ENCODE assay signal across 15 cellular contexts in genomic region chr5:151174612-151175101, GRCh38. TPM values are rescaled to one million over a fixed set of nuclear protein-coding genes. Genes with fewer than 3 reads are reported as not detected.
A peak's percentile ranks its signal among the peaks of the same experiment; 100 is the strongest.
DNase-seq lines count a peak whose midpoint lies in the region; FAIRE-seq and TF ChIP-seq lines count a peak whose summit lies in the region.
"Had no signal": no experiment of that assay in that cellular context is flagged by ENCODE, and none has a peak within 500 bp of the region (broad histone marks: within the 10 kb centered on the region; RNA-seq: fewer than 3 reads in every experiment).

No MANE protein-coding gene starts in this region.

- H3K27ac ChIP-seq in endothelial cell of umbilical vein (ENCODE audit: insufficient read depth, low read depth, low read length) (no peak overlapping the region), ovary (no peak overlapping the region)
- H3K27ac ChIP-seq: colonic mucosa, KMS-11 had no signal

- DNase-seq in AG10803 (ENCODE audit: low read depth) (peak; percentile 25), MG63 (peak; percentile 30), endothelial cell of umbilical vein (ENCODE audit: low read depth, low spot score) (peak; percentile 18), ovary (peak in 4 of 5 donors; percentile 39 to 62 (median 52)), urothelium cell line (ENCODE audit: low spot score) (no peak), chondrocyte (ENCODE audit: low spot score) (no peak), RPMI8226 (no peak), progenitor cell of endocrine pancreas (ENCODE audit: low spot score, unreplicated experiment) (no peak)
- DNase-seq: activated CD4-positive, alpha-beta T cell treated with anti-CD3 and anti-CD28 coated beads, Interleukin-2, amount 50 U/mL, for 1 hour; activated naive CD4-positive, alpha-beta T cell treated with anti-CD3 and anti-CD28 coated beads for 36 hours; colonic mucosa; NCI-H69; SW 1271 had no signal

- no peaks in the 10 kb centered on the region for H3K36me3 ChIP-seq in MG63
- no peaks in the 10 kb centered on the region for H3K36me3 ChIP-seq in endothelial cell of umbilical vein (ENCODE audit: control insufficient read depth in 2 of 2, extremely low read depth in 1 of 2, insufficient read depth in 2 of 2, low read length in 2 of 2)
- no peaks in the 10 kb centered on the region for H3K36me3 ChIP-seq in ovary
- H3K36me3 ChIP-seq: colonic mucosa had no signal

- H3K9me1 ChIP-seq in endothelial cell of umbilical vein (replicated peaks; ENCODE audit: control insufficient read depth, extremely low read depth, insufficient read depth, low read length) = no peaks in the 10 kb centered on the region

- no peak overlapping the region for H3K4me3 Mint-ChIP-seq in chondrocyte (ENCODE audit: unreplicated experiment)
- H3K4me3 Mint-ChIP-seq in progenitor cell of endocrine pancreas (ENCODE audit: low read depth) = no peak overlapping the region
- H3K4me3 Mint-ChIP-seq: activated naive CD4-positive, alpha-beta T cell treated with anti-CD3 and anti-CD28 coated beads for 36 hours had no signal

- H3K9me3 Mint-ChIP-seq in chondrocyte (ENCODE audit: low read depth) (no peaks in the 10 kb centered on the region), progenitor cell of endocrine pancreas (ENCODE audit: low read depth) (no peaks in the 10 kb centered on the region)
- H3K9me3 Mint-ChIP-seq: activated naive CD4-positive, alpha-beta T cell treated with anti-CD3 and anti-CD28 coated beads for 36 hours had no signal

- CTCF ChIA-PET in endothelial cell of umbilical vein (lab: Charles Lee) = no interaction called here

- H3K4me1 ChIP-seq in endothelial cell of umbilical vein (ENCODE audit: control insufficient read depth, extremely low read depth, insufficient read depth, low read length) (no peaks in the 10 kb centered on the region), ovary (ENCODE audit: insufficient read depth) (no peaks in the 10 kb centered on the region)
- H3K4me1 ChIP-seq: colonic mucosa had no signal

- TF ChIP-seq CTCF in AG10803 (conservative IDR thresholded peaks at IDR 0.05; ENCODE audit: low read length) = no peak
- TF ChIP-seq CTCF in endothelial cell of umbilical vein (IDR thresholded peaks at IDR 0.05; ENCODE audit: extremely low read depth in 1 of 2, insufficient read depth in 1 of 2, low read depth in 1 of 2, low read length in 2 of 2) = no peak
- no peak for TF ChIP-seq CTCF in ovary (IDR thresholded peaks at IDR 0.05)
- no peak for TF ChIP-seq CTCF in chondrocyte (IDR thresholded peaks at IDR 0.05)
- no peak for TF ChIP-seq CTCF in progenitor cell of endocrine pancreas (IDR thresholded peaks at IDR 0.05; ENCODE audit: unreplicated experiment)

- POLR2A ChIA-PET in endothelial cell of umbilical vein (lab: Charles Lee) = no interaction called here

- no peak for FAIRE-seq in endothelial cell of umbilical vein (lab: Jason Lieb, UNC)
- FAIRE-seq in urothelium cell line (lab: Jason Lieb, UNC) = no peak

- H3K27me3 ChIP-seq in MG63 = no peaks in the 10 kb centered on the region; the same call in 1 of the 2 replicates
- H3K27me3 ChIP-seq in endothelial cell of umbilical vein (ENCODE audit: control insufficient read depth in 2 of 2, insufficient read depth in 2 of 2, low read length in 2 of 2) = no peaks in the 10 kb centered on the region
- no peaks in the 10 kb centered on the region for H3K27me3 ChIP-seq in ovary
- H3K27me3 ChIP-seq: colonic mucosa had no signal

- intact Hi-C loops in endothelial cell of umbilical vein (cut with micrococcal nuclease) = no loop called here
- intact Hi-C loops in ovary (cut with DNase I) = loop anchor here in 1 of 4 donors (10.0 kb wide), 1 partner anchor 60 kb away; no protein-coding TSS in a partner anchor

- H3K4me1 Mint-ChIP-seq in chondrocyte (ENCODE audit: low read depth) (no peaks in the 10 kb centered on the region), progenitor cell of endocrine pancreas (ENCODE audit: low read depth) (no peaks in the 10 kb centered on the region)

- no peak overlapping the region for H2AFZ ChIP-seq in endothelial cell of umbilical vein (ENCODE audit: low read depth, low read length)

- no peaks in the 10 kb centered on the region for H3K79me2 ChIP-seq in endothelial cell of umbilical vein (ENCODE audit: control insufficient read depth, insufficient read depth, low read length)

- H3K36me3 Mint-ChIP-seq in chondrocyte (ENCODE audit: low read depth) (peaks cover 1% of the 10 kb centered on the region), progenitor cell of endocrine pancreas (ENCODE audit: insufficient read depth) (no peaks in the 10 kb centered on the region)

- BruUV-seq in endothelial cell of umbilical vein (replicated peaks; lab: Mats Ljungman, UMichigan) = no TSS peak

- no peak overlapping the region for H3K9ac ChIP-seq in endothelial cell of umbilical vein (replicated peaks; ENCODE audit: extremely low read depth, insufficient read depth, low read length)
- H3K9ac ChIP-seq: KMS-11 had no signal

- WGBS in ovary, 3 donors = 63 to 78% (median 67%) methylated on average over 15 of the region's 15 CpGs

- dilution Hi-C loops in endothelial cell of umbilical vein (cut with MboI; ENCODE audit: extremely low pct_ligation_motif_present, low sequenced_read_pairs) = no loop called here

- peaks cover 15% of the 10 kb centered on the region for H3K27me3 Mint-ChIP-seq in chondrocyte (ENCODE audit: low read depth)
- no peaks in the 10 kb centered on the region for H3K27me3 Mint-ChIP-seq in progenitor cell of endocrine pancreas

- no peak for TF ChIP-seq POLR2A in endothelial cell of umbilical vein (IDR thresholded peaks at IDR 0.05; ENCODE audit: low read depth, low read length)
- TF ChIP-seq POLR2A in ovary (IDR thresholded peaks at IDR 0.05) = no peak

- no peaks in the 10 kb centered on the region for H3K9me3 ChIP-seq in MG63
- H3K9me3 ChIP-seq in endothelial cell of umbilical vein (replicated peaks; ENCODE audit: control insufficient read depth, insufficient read depth, low read length) = no peaks in the 10 kb centered on the region
- no peaks in the 10 kb centered on the region for H3K9me3 ChIP-seq in ovary
- H3K9me3 ChIP-seq: colonic mucosa had no signal

- no peak overlapping the region for H3K4me2 ChIP-seq in endothelial cell of umbilical vein (ENCODE audit: insufficient read depth, low read length)
- H3K4me2 ChIP-seq: KMS-11, smooth muscle cell had no signal

- H4K20me1 ChIP-seq in endothelial cell of umbilical vein (replicated peaks; ENCODE audit: control insufficient read depth, extremely low read depth, insufficient read depth, low read length) = no peaks in the 10 kb centered on the region

- no peak for TF ChIP-seq EP300 in ovary (IDR thresholded peaks at IDR 0.05)

- no peak overlapping the region for H3K27ac Mint-ChIP-seq in chondrocyte (ENCODE audit: unreplicated experiment)
- H3K27ac Mint-ChIP-seq in progenitor cell of endocrine pancreas = no peak overlapping the region
- H3K27ac Mint-ChIP-seq: activated naive CD4-positive, alpha-beta T cell treated with anti-CD3 and anti-CD28 coated beads for 36 hours had no signal

- H3K4me3 ChIP-seq in AG10803 (ENCODE audit: low read length) (peak overlapping the region; percentile 30; the same call in 1 of the 2 replicates), MG63 (no peak overlapping the region; the same call in 1 of the 2 replicates), endothelial cell of umbilical vein (replicated peaks in 1 of 3; ENCODE audit: insufficient read depth in 1 of 3, low read depth in 1 of 3, low read length in 3 of 3) (peak overlapping the region in 1 of 3 experiments; percentile 8), ovary (no peak overlapping the region)
- H3K4me3 ChIP-seq: colonic mucosa, smooth muscle cell had no signal

TF ChIP-seq in endothelial cell of umbilical vein, 7 proteins besides CTCF, POLR2A, EP300 and RAD21 (continues in another document):
- no peak for TF ChIP-seq JUN (IDR thresholded peaks at IDR 0.05; ENCODE audit: borderline replicate concordance, insufficient read depth, insufficient read length, low read depth)
- TF ChIP-seq POLR2AphosphoS5 (IDR thresholded peaks at IDR 0.05; ENCODE audit: insufficient read depth, low read depth, low read length) = no peak
- no peak for TF ChIP-seq FOS (IDR thresholded peaks at IDR 0.05; ENCODE audit: borderline replicate concordance, insufficient read depth, low read length)
- no peak for TF ChIP-seq MAX (IDR thresholded peaks at IDR 0.05; ENCODE audit: insufficient read depth, insufficient read length)
- TF ChIP-seq MYC (IDR thresholded peaks at IDR 0.05; ENCODE audit: low read depth, low read length) = no peak

RNA-seq across cellular contexts. Expression of gene ANXA6, which starts 17.1 kb away (rescaled TPM):
- 222 and 331 TPM in 2 replicates for total RNA-seq in MG63 (2014; rRNA removed; shearing (Covaris generic); ENCODE audit: low replicate concordance)
- 240 and 266 TPM in 2 replicates for total RNA-seq in endothelial cell of umbilical vein
- 173 and 195 TPM in 2 replicates for polyA plus RNA-seq in endothelial cell of umbilical vein
- polyA plus RNA-seq in endothelial cell of umbilical vein (2011; cell fraction: cytosol; rRNA removed) = 188 and 193 TPM in 2 replicates
- polyA plus RNA-seq in endothelial cell of umbilical vein (2011; cell fraction: nucleus; rRNA removed) = 166 and 173 TPM in 2 replicates
- 191 and 212 TPM in 2 replicates for polyA plus RNA-seq in endothelial cell of umbilical vein (2012)
- 285 and 304 TPM in 2 replicates for polyA minus RNA-seq in endothelial cell of umbilical vein
- polyA minus RNA-seq in endothelial cell of umbilical vein (2011; cell fraction: cytosol; rRNA and poly(A)+ RNA removed) = 37.5 TPM
- polyA minus RNA-seq in endothelial cell of umbilical vein (2011; cell fraction: nucleus; rRNA and poly(A)+ RNA removed) = 130 and 133 TPM in 2 replicates
- 100 to 1,000 TPM; 117 to 346 (median 225) TPM for total RNA-seq in ovary
- 100 to 1,000 TPM; 183 to 541 TPM for polyA plus RNA-seq in ovary
- total RNA-seq in chondrocyte = 333 to 456 TPM (median 450 TPM) in 3 replicates
- 27.7 and 28.5 TPM in 2 replicates for total RNA-seq in progenitor cell of endocrine pancreas

RNA-seq across cellular contexts. Expression of gene CCDC69, which starts 49.2 kb away (rescaled TPM):
- 0.27 and 0.40 TPM in 2 replicates for total RNA-seq in MG63 (2014; rRNA removed; shearing (Covaris generic); ENCODE audit: low replicate concordance)
- 4.3 and 4.5 TPM in 2 replicates for total RNA-seq in endothelial cell of umbilical vein
- polyA plus RNA-seq in endothelial cell of umbilical vein = 4.0 and 4.1 TPM in 2 replicates
- polyA plus RNA-seq in endothelial cell of umbilical vein (2011; cell fraction: cytosol; rRNA removed) = 5.0 and 5.3 TPM in 2 replicates
- polyA plus RNA-seq in endothelial cell of umbilical vein (2011; cell fraction: nucleus; rRNA removed) = 1.9 and 2.0 TPM in 2 replicates
- polyA plus RNA-seq in endothelial cell of umbilical vein (2012) = 5.4 and 10.0 TPM in 2 replicates
- 5.6 and 7.5 TPM in 2 replicates for polyA minus RNA-seq in endothelial cell of umbilical vein
- not detected for polyA minus RNA-seq in endothelial cell of umbilical vein (2011; cell fraction: cytosol; rRNA and poly(A)+ RNA removed)
- polyA minus RNA-seq in endothelial cell of umbilical vein (2011; cell fraction: nucleus; rRNA and poly(A)+ RNA removed) = 1.2 and 1.5 TPM in 2 replicates
- total RNA-seq in ovary = 10 to 100 TPM; 22.6 to 60.1 (median 37.3) TPM
- 100 to 1,000 TPM in 1 of 2 donors, 10 to 100 TPM in 1; 27.8 to 158 TPM for polyA plus RNA-seq in ovary
- 1.2 to 1.5 TPM (median 1.3 TPM) in 3 replicates for total RNA-seq in chondrocyte
- total RNA-seq in progenitor cell of endocrine pancreas = 3.6 and 4.6 TPM in 2 replicates

Comparison
In these comparisons a context has a peak if more than half of its experiments do, and no peak if none do; other contexts are left out.
1. DNase-seq: peak in AG10803 (single experiment), MG63 (single experiment), endothelial cell of umbilical vein (single experiment) and ovary (4 of 5); none in urothelium cell line (single experiment), chondrocyte (single experiment), RPMI8226 (single experiment) and progenitor cell of endocrine pancreas (single experiment).